In genomic region chr22:21567456-21568206, GRCh38 we compare ENCODE assay signal across 8 cellular contexts. TPM values are rescaled to one million over a fixed set of nuclear protein-coding genes. Genes with fewer than 3 reads are reported as not detected.
DNase-seq lines count a peak whose midpoint lies in the region; ATAC-seq and TF ChIP-seq lines count a peak whose summit lies in the region.

Gene UBE2L3 (plus strand): TSS chr22:21567714. CDS start chr22:21567745, 31 bp downstream.

- H3K36me3 Mint-ChIP-seq in activated T-cell treated with anti-CD3 and anti-CD28 coated beads, Interleukin-2, amount 50 U/mL, for 4 hours (ENCODE audit: insufficient read depth): peaks cover 8% of the 10 kb centered on the region

- intact Hi-C loops in Panc1 (cut with micrococcal nuclease; ENCODE audit: unreplicated experiment): no loop called here

- WGBS in esophagus, 2 donors: 0 to 1% methylated on average over 67 to 77 of the region's 77 CpGs

- BruUV-seq in Panc1 (replicated peaks; lab: Mats Ljungman, UMichigan): no TSS peak

- H3K36me3 ChIP-seq in Panc1 (ENCODE audit: control insufficient read depth, insufficient read depth, low read length): peaks cover 6% of the 10 kb centered on the region
- H3K36me3 ChIP-seq in esophagus (ENCODE audit: control insufficient read depth in 2 of 2, insufficient read depth in 2 of 2, low read length in 1 of 2): no peaks in the 10 kb centered on the region
- H3K36me3 ChIP-seq in mucosa of rectum (ENCODE audit: control insufficient read depth in 2 of 2, insufficient read depth in 2 of 2, low read length in 2 of 2): no peaks in the 10 kb centered on the region

- H3K27ac ChIP-seq in Panc1 (ENCODE audit: low read length): peak within 1 kb of the TSS; percentile 93
- H3K27ac ChIP-seq in esophagus (ENCODE audit: low read depth in 2 of 2, low read length in 1 of 2): peak within 1 kb of the TSS; percentile 87 to 97
- peak within 1 kb of the TSS; percentile 85 to 89 for H3K27ac ChIP-seq in mucosa of rectum (ENCODE audit: low read depth in 2 of 2, low read length in 2 of 2)

- H3K9me3 ChIP-seq in Panc1 (ENCODE audit: control insufficient read depth, insufficient read depth, low read depth, low read length) (no peaks in the 10 kb centered on the region), esophagus (ENCODE audit: control insufficient read depth in 2 of 2, insufficient read depth in 1 of 2, low read depth in 1 of 2, low read length in 1 of 2) (no peaks in the 10 kb centered on the region), mucosa of rectum (ENCODE audit: control insufficient read depth in 2 of 2, low read length in 2 of 2) (no peaks in the 10 kb centered on the region)

- in situ Hi-C loops in Panc1 (cut with HindIII; ENCODE audit: low pct_unique_long_range_greater_than_20kb, low sequenced_read_pairs): no loop called here

- peak within 1 kb of the TSS; percentile 93 for H3K4me3 Mint-ChIP-seq in activated T-cell treated with anti-CD3 and anti-CD28 coated beads, Interleukin-2, amount 50 U/mL, for 4 hours

- POLR2A ChIA-PET in Panc1 (lab: Charles Lee): no interaction called here

- H3K4me3 ChIP-seq in Panc1 (ENCODE audit: low read depth in 2 of 2, low read length in 2 of 2) (peak within 1 kb of the TSS; percentile 87 to 92), esophagus (ENCODE audit: low read depth in 1 of 2, low read length in 2 of 2) (peak within 1 kb of the TSS; percentile 66 to 89), mucosa of rectum (ENCODE audit: low read length in 2 of 2) (peak within 1 kb of the TSS; percentile 83 to 85)

- no peak for TF ChIP-seq CTCF in Panc1 (IDR thresholded peaks at IDR 0.05)

- H3K9ac ChIP-seq in mucosa of rectum (ENCODE audit: low read depth in 1 of 2, low read length in 2 of 2): peak within 1 kb of the TSS; percentile 88 to 95

- peaks cover 38% of the 10 kb centered on the region for H3K4me1 Mint-ChIP-seq in activated T-cell treated with anti-CD3 and anti-CD28 coated beads, Interleukin-2, amount 50 U/mL, for 4 hours (ENCODE audit: low read depth)

- H3K27me3 Mint-ChIP-seq in activated T-cell treated with anti-CD3 and anti-CD28 coated beads, Interleukin-2, amount 50 U/mL, for 4 hours (ENCODE audit: low read depth): no peaks in the 10 kb centered on the region

- H3K4me1 ChIP-seq in Panc1 (ENCODE audit: control insufficient read depth, insufficient read depth, low read length): peaks cover 26% of the 10 kb centered on the region
- H3K4me1 ChIP-seq in esophagus (ENCODE audit: control insufficient read depth in 2 of 2, insufficient read depth in 2 of 2, low read length in 1 of 2): peaks cover 2% of the 10 kb centered on the region in 2 donors
- peaks cover 20 to 22% of the 10 kb centered on the region in 2 donors for H3K4me1 ChIP-seq in mucosa of rectum (ENCODE audit: control insufficient read depth in 2 of 2, insufficient read depth in 2 of 2, low read length in 2 of 2)

- peak; percentile 39 for DNase-seq in NCI-H2107 (lab: John Stamatoyannopoulos, UW)
- DNase-seq in NCI-H2107 treated with DMSO at 0.1 percent for 48 hours (lab: John Stamatoyannopoulos, UW; ENCODE audit: unreplicated experiment): no peak
- peak; percentile 67 for DNase-seq in HT1080 (ENCODE audit: low read depth)
- no peak for DNase-seq in Panc1 (ENCODE audit: low read depth, low spot score)
- peak; percentile 75 for DNase-seq in activated T-cell treated with anti-CD3 and anti-CD28 coated beads, Interleukin-2, amount 50 U/mL, for 4 hours
- peak; percentile 75 for DNase-seq in stimulated activated CD8-positive, alpha-beta memory T cell treated with anti-CD3 and anti-CD28 coated beads, Interleukin-4, amount 100 ng/mL, for 24 hours (ENCODE audit: low read depth)

- peak; percentile 88 for ATAC-seq in Panc1
- ATAC-seq in activated T-cell treated with anti-CD3 and anti-CD28 coated beads, Interleukin-2, amount 50 U/mL, for 4 hours: peak; percentile 77 to 82

- H3K27me3 ChIP-seq in Panc1 (ENCODE audit: control insufficient read depth, insufficient read depth, low read length): no peaks in the 10 kb centered on the region
- no peaks in the 10 kb centered on the region for H3K27me3 ChIP-seq in esophagus (ENCODE audit: control insufficient read depth in 1 of 2, insufficient read depth in 2 of 2, low read length in 2 of 2)
- H3K27me3 ChIP-seq in mucosa of rectum (ENCODE audit: control insufficient read depth in 2 of 2, insufficient read depth in 2 of 2, low read length in 2 of 2): no peaks in the 10 kb centered on the region

- CTCF ChIA-PET in Panc1 (lab: Charles Lee): no interaction called here

- H3K9me3 Mint-ChIP-seq in activated T-cell treated with anti-CD3 and anti-CD28 coated beads, Interleukin-2, amount 50 U/mL, for 4 hours: no peaks in the 10 kb centered on the region

RNA-seq across cellular contexts. Expression of gene UBE2L3, which starts in this region (rescaled TPM):
- total RNA-seq in HT1080 (2014; rRNA removed; shearing (Covaris generic)): 81.9 and 114 TPM in 2 replicates
- polyA plus RNA-seq in HT1080 (2015; cell fraction: cytosol; rRNA removed): 64.4 and 70.1 TPM in 2 replicates
- 32.5 and 32.6 TPM in 2 replicates for polyA plus RNA-seq in HT1080 (2015; cell fraction: nucleus; rRNA removed)
- 51.1 TPM for total RNA-seq in Panc1 (2021; ENCODE audit: unreplicated experiment)
- 39.7 TPM for polyA plus RNA-seq in Panc1 (2012; ENCODE audit: insufficient read length)
- total RNA-seq in activated T-cell treated with anti-CD3 and anti-CD28 coated beads, Interleukin-2, amount 50 U/mL, for 4 hours: 10 to 100 TPM; 73.5 to 79.2 (median 78.0) TPM
- 10 to 100 TPM; 48.4 to 49.1 TPM for polyA plus RNA-seq in esophagus

Comparison
In these comparisons a context has a peak if more than half of its experiments do, and no peak if none do; other contexts are left out.
1. DNase-seq: peak in NCI-H2107 (single experiment), HT1080 (single experiment), activated T-cell treated with anti-CD3 and anti-CD28 coated beads, Interleukin-2, amount 50 U/mL, for 4 hours (single experiment) and stimulated activated CD8-positive, alpha-beta memory T cell treated with anti-CD3 and anti-CD28 coated beads, Interleukin-4, amount 100 ng/mL, for 24 hours (single experiment); none in NCI-H2107 treated with DMSO at 0.1 percent for 48 hours (single experiment) and Panc1 (single experiment).
2. Peak in every context shown above with its lines, with median percentiles within 50 percentile points of each other: H3K27ac ChIP-seq and H3K4me3 ChIP-seq.